In genomic region chr12:123997033-123997822, GRCh38 we compare ENCODE assay signal across 23 cellular contexts. TPM values are rescaled to one million over a fixed set of nuclear protein-coding genes. Genes with fewer than 3 reads are reported as not detected.
A peak's percentile ranks its signal among the peaks of the same experiment; 100 is the strongest.
DNase-seq lines count a peak whose midpoint lies in the region; ATAC-seq lines count a peak whose summit lies in the region.
"Had no signal": no experiment of that assay in that cellular context is flagged by ENCODE, and none has a peak within 500 bp of the region (broad histone marks: within the 10 kb centered on the region; RNA-seq: fewer than 3 reads in every experiment).

No MANE protein-coding gene starts in this region.

- H3K36me3 ChIP-seq in GM23248 (ENCODE audit: low read depth) (0 out of 2 replicates have a peak, but pooled peaks cover 8% of the 10 kb centered on the region), SJCRH30 (peaks cover 40% of the 10 kb centered on the region)
- H3K36me3 ChIP-seq: prostate gland had no signal

- in situ Hi-C loops in GM23248 (cut with MboI), result no loop called here

- H3K27ac ChIP-seq in GM23248, result no peak overlapping the region
- H3K27ac ChIP-seq in SJCRH30, result 0 out of 2 replicates have a peak overlapping the region, but pooled peaks have one; percentile 2
- peak overlapping the region; percentile 27 for H3K27ac ChIP-seq in layer of hippocampus (ENCODE audit: low read depth, low read length)
- H3K27ac ChIP-seq: ascending aorta; BLaER1 treated with 17β-estradiol and CSF1 and Interleukin-3, amounts not matched to agents 10 nM and 100 nM; prostate gland; suprapubic skin; vagina had no signal

- H2AFZ ChIP-seq in GM23248, result no peak overlapping the region

- no peaks in the 10 kb centered on the region for H3K9me3 ChIP-seq in GM23248 (ENCODE audit: low read depth)
- H3K9me3 ChIP-seq in SJCRH30 (replicated peaks), result no peaks in the 10 kb centered on the region
- H3K9me3 ChIP-seq: ascending aorta; BLaER1 treated with 17β-estradiol and CSF1 and Interleukin-3, amounts not matched to agents 10 nM and 100 nM; prostate gland; suprapubic skin; vagina had no signal

- no peaks in the 10 kb centered on the region for H3K9me2 ChIP-seq in GM23248 (ENCODE audit: insufficient read depth)

- DNase-seq in GM23248 (peak; percentile 20), SJCRH30 (no peak), pons (ENCODE audit: low spot score) (peak; percentile 86), AML-193 (lab: John Stamatoyannopoulos, UW) (no peak), HK-2 (ENCODE audit: unreplicated experiment) (no peak)
- no peak for DNase-seq in activated CD4-positive, CD25-positive, alpha-beta regulatory T cell (lab: John Stamatoyannopoulos, UW)
- DNase-seq: activated CD4-positive, alpha-beta T cell treated with anti-CD3 and anti-CD28 coated beads, Interleukin-2, amount 50 U/mL, for 4 hours; Calu3; DND-41; H9; NCI-H1105; NCI-H2029; NCI-H345; NCI-H82; stimulated activated CD4-positive, alpha-beta T cell treated with anti-CD3 and anti-CD28 coated beads, Interleukin-1b, Interleukin-23, amount 100 ng/mL, for 48 hours; T-helper 9 cell had no signal

- H3K9ac ChIP-seq in GM23248, result no peak overlapping the region
- H3K9ac ChIP-seq: BLaER1 treated with 17β-estradiol and CSF1 and Interleukin-3, amounts not matched to agents 10 nM and 100 nM had no signal

- H3K4me1 ChIP-seq in GM23248 (ENCODE audit: insufficient read depth) (peaks cover 23% of the 10 kb centered on the region), SJCRH30 (peaks cover 13% of the 10 kb centered on the region; the same call in 1 of the 2 replicates)
- H3K4me1 ChIP-seq: ascending aorta, prostate gland had no signal

- H4K20me1 ChIP-seq in GM23248 (ENCODE audit: insufficient read depth), result no peaks in the 10 kb centered on the region

- peaks cover 12% of the 10 kb centered on the region for H3K79me2 ChIP-seq in GM23248 (ENCODE audit: insufficient read depth)

- H3K4me2 ChIP-seq in GM23248 (ENCODE audit: unreplicated experiment), result no peak overlapping the region
- H3K4me2 ChIP-seq: BLaER1 treated with 17β-estradiol and CSF1 and Interleukin-3, amounts not matched to agents 10 nM and 100 nM had no signal

- no peaks in the 10 kb centered on the region for H3K27me3 ChIP-seq in GM23248 (replicated peaks; ENCODE audit: insufficient read depth)
- no peaks in the 10 kb centered on the region for H3K27me3 ChIP-seq in SJCRH30
- H3K27me3 ChIP-seq in layer of hippocampus (ENCODE audit: control insufficient read depth, insufficient read depth, low read length), result no peaks in the 10 kb centered on the region
- H3K27me3 ChIP-seq: ascending aorta; BLaER1 treated with 17β-estradiol and CSF1 and Interleukin-3, amounts not matched to agents 10 nM and 100 nM; suprapubic skin; vagina had no signal

- peaks cover 26% of the 10 kb centered on the region for H3F3A ChIP-seq in GM23248 (ENCODE audit: insufficient read depth)

- H3K4me3 ChIP-seq in GM23248 (no peak overlapping the region), SJCRH30 (no peak overlapping the region)
- H3K4me3 ChIP-seq: ascending aorta; BLaER1 treated with 17β-estradiol and CSF1 and Interleukin-3, amounts not matched to agents 10 nM and 100 nM; prostate gland; suprapubic skin; vagina had no signal

- 59 to 61% methylated on average over 6 of the region's 6 CpGs for WGBS in GM23248 (ENCODE audit: low coverage in 1 of 2, low lambda C conversion rate in 2 of 2, missing lambda C conversion rate in 2 of 2), 2 experiments

- ATAC-seq in GM21737 (IDR thresholded peaks at IDR 0.05; ENCODE audit: unreplicated experiment), result no peak

RNA-seq across cellular contexts. Expression of gene ZNF664, which starts 24.2 kb away (rescaled TPM):
- 29.1 and 36.3 TPM in 2 replicates for total RNA-seq in GM23248 (2014; rRNA removed; shearing (Covaris generic))
- polyA plus RNA-seq in GM23248 (2016; fragmentation: Nextera tagmentation; extraction: Ambion mirVana), result 10.7 and 11.3 TPM in 2 replicates
- 102 TPM in 2 replicates for total RNA-seq in SJCRH30 (2014; rRNA removed; shearing (Covaris generic))

RNA-seq across cellular contexts. Expression of gene CCDC92, which starts 24.6 kb away (rescaled TPM):
- 13.2 and 20.3 TPM in 2 replicates for total RNA-seq in GM23248 (2014; rRNA removed; shearing (Covaris generic))
- 49.5 and 54.7 TPM in 2 replicates for polyA plus RNA-seq in GM23248 (2016; fragmentation: Nextera tagmentation; extraction: Ambion mirVana)
- 7.6 and 7.7 TPM in 2 replicates for total RNA-seq in SJCRH30 (2014; rRNA removed; shearing (Covaris generic))

Comparison
In these comparisons a context has a peak if more than half of its experiments do, and no peak if none do; other contexts are left out.
1. DNase-seq: peak in GM23248 (single experiment) and pons (single experiment); none in SJCRH30 (0 of 2), AML-193 (0 of 2), activated CD4-positive, CD25-positive, alpha-beta regulatory T cell (0 of 4) and HK-2 (single experiment).